1 cellular context compared by ENCODE assay signal in the genomic region with DNA sequence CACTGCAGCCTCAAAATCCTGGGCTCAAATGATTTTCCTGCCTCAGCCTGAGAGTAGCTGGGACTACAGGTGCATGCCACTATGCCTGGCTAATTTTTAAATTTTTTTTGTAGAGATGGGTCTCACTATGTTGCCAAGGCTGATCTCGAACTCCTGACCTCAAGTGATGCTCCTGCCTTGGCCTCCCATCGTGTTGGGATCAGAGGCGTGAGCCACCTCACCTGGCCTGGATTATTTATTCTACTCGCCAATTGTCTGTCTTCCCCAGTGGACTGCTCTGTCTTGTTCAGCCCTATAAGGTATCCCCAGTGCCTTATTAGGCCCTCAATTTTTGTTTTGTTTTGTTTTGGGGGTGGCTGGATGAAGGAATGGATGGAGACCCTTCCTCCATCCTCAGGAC.
TF ChIP-seq lines count a peak whose summit lies in the region.

No MANE protein-coding gene starts in this region.

TF ChIP-seq in SK-N-SH, 30 proteins besides CTCF, POLR2A, EP300 and RAD21:
- no peak for TF ChIP-seq MAX (IDR thresholded peaks at IDR 0.05; ENCODE audit: low read depth)
- no peak for TF ChIP-seq SIN3A (IDR thresholded peaks at IDR 0.05; ENCODE audit: borderline replicate concordance, low read depth, low read length)
- no peak for TF ChIP-seq JUND (IDR thresholded peaks at IDR 0.05)
- no peak for TF ChIP-seq REST (IDR thresholded peaks at IDR 0.05; ENCODE audit: low read depth, low read length)
- no peak for TF ChIP-seq TEAD4 (IDR thresholded peaks at IDR 0.05; ENCODE audit: borderline replicate concordance, insufficient read depth)
